Comparison of ENCODE assay signal across 15 cellular contexts in the genomic region with DNA sequence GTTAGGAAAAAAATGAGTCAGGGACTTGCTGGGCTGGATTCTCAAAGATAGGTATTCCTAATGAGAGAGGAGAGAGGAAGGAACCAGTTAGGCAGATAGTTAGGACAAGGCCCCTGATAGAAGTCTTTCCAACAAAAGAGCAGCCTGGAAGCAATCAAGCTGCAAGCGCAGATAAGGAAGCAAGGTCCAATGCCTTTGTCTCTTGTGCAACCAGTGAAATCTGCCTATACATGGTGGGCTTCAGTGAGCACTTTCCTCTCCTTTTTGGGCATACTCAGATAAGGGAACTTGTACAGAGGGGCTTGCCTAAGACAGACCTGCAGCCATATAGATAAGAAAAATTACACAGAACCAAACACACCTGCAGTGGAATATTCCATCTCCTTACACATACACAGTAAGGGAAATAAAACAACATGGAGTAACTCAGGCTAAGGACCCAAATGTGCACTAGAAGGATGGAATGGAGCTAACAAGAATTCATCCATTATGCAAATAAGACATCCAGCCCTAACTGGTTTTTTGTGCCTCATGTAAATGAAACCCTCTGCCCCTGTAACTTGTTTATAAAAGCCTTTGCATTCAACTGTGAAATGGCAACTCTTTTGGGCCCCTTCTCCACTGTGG.
DNase-seq lines count a peak whose midpoint lies in the region; ATAC-seq and TF ChIP-seq lines count a peak whose summit lies in the region.
"Had no signal": no experiment of that assay in that cellular context is flagged by ENCODE, and none has a peak within 500 bp of the region (broad histone marks: within the 10 kb centered on the region; RNA-seq: fewer than 3 reads in every experiment).

No MANE protein-coding gene starts in this region.

- H3K27ac ChIP-seq in BLaER1 (no peak overlapping the region), smooth muscle cell (ENCODE audit: low read depth) (no peak overlapping the region)
- H3K27ac ChIP-seq: KMS-11 had no signal

- H3K4me2 ChIP-seq in BLaER1 = peak overlapping the region; percentile 19; the same call in 1 of the 2 replicates
- H3K4me2 ChIP-seq in smooth muscle cell = no peak overlapping the region
- H3K4me2 ChIP-seq: KMS-11 had no signal

- WGBS in smooth muscle cell (ENCODE audit: low lambda C conversion rate) = 78% methylated on average over 1 of the region's 1 CpG

- H3K9ac ChIP-seq in BLaER1 = no peak overlapping the region
- H3K9ac ChIP-seq in smooth muscle cell (ENCODE audit: low read depth) = no peak overlapping the region
- H3K9ac ChIP-seq: KMS-11 had no signal

- no peak overlapping the region for H3K4me3 ChIP-seq in BLaER1
- H3K4me3 ChIP-seq in epithelial cell of esophagus (ENCODE audit: low read length) = no peak overlapping the region
- no peak overlapping the region for H3K4me3 ChIP-seq in smooth muscle cell

- TF ChIP-seq CTCF in epithelial cell of esophagus (IDR thresholded peaks at IDR 0.05; ENCODE audit: insufficient read depth, low read depth, low read length, missing control alignments) (no peak), smooth muscle cell (IDR thresholded peaks at IDR 0.05; ENCODE audit: borderline replicate concordance, insufficient read depth, poor library complexity, severe bottlenecking) (no peak)

- peak overlapping the region; percentile 7 for H2AFZ ChIP-seq in smooth muscle cell (ENCODE audit: low read depth)

- intact Hi-C loops in left colon (cut with DNase I, micrococcal nuclease) = no loop called here

- peak; percentile 30 for DNase-seq in OCI-M2 (lab: John Stamatoyannopoulos, UW; ENCODE audit: unreplicated experiment)
- peak; percentile 12 for DNase-seq in epithelial cell of esophagus (ENCODE audit: low read depth)
- DNase-seq in smooth muscle cell (lab: John Stamatoyannopoulos, UW; ENCODE audit: unreplicated experiment) = no peak
- no peak for DNase-seq in stimulated activated naive CD4-positive, alpha-beta T cell treated with Interleukin-2 at 50 U/mL for 16 hours (lab: John Stamatoyannopoulos, UW)
- no peak for DNase-seq in epidermal melanocyte (ENCODE audit: insufficient read length, low spot score)
- no peak for DNase-seq in left colon
- DNase-seq: ACHN; Caco-2; CD8-positive, alpha-beta T cell; DND-41; GF-D8; GOT3; H9 had no signal

- H3K27me3 ChIP-seq in BLaER1 (no peaks in the 10 kb centered on the region), smooth muscle cell (ENCODE audit: low read depth) (no peaks in the 10 kb centered on the region)

- no peaks in the 10 kb centered on the region for H3F3A ChIP-seq in smooth muscle cell (ENCODE audit: low read depth)

- H3K4me1 ChIP-seq in BLaER1 (peaks cover 9% of the 10 kb centered on the region), smooth muscle cell (ENCODE audit: low read depth) (no peaks in the 10 kb centered on the region)
- H3K4me1 ChIP-seq: Caco-2 had no signal

- no peaks in the 10 kb centered on the region for H3K79me2 ChIP-seq in smooth muscle cell (ENCODE audit: low read depth)

- no peak for ATAC-seq in left colon
- ATAC-seq: CD8-positive, alpha-beta T cell had no signal

- H3K9me3 ChIP-seq in BLaER1 (peaks cover 30% of the 10 kb centered on the region), smooth muscle cell (replicated peaks; ENCODE audit: low read depth) (peaks cover 5% of the 10 kb centered on the region)
- H3K9me3 ChIP-seq: Caco-2 had no signal

- H3K36me3 ChIP-seq in BLaER1 (no peaks in the 10 kb centered on the region), smooth muscle cell (ENCODE audit: low read depth) (no peaks in the 10 kb centered on the region)

- no peaks in the 10 kb centered on the region for H4K20me1 ChIP-seq in BLaER1
- no peaks in the 10 kb centered on the region for H4K20me1 ChIP-seq in smooth muscle cell (ENCODE audit: low read depth)

Comparison
In these comparisons a context has a peak if more than half of its experiments do, and no peak if none do; other contexts are left out.
1. DNase-seq: peak in OCI-M2 (single experiment) and epithelial cell of esophagus (single experiment); none in smooth muscle cell (single experiment), stimulated activated naive CD4-positive, alpha-beta T cell treated with Interleukin-2 at 50 U/mL for 16 hours (single experiment), epidermal melanocyte (single experiment) and left colon (0 of 2).